ENCODE assay signal across 1 cellular context in the genomic region with DNA sequence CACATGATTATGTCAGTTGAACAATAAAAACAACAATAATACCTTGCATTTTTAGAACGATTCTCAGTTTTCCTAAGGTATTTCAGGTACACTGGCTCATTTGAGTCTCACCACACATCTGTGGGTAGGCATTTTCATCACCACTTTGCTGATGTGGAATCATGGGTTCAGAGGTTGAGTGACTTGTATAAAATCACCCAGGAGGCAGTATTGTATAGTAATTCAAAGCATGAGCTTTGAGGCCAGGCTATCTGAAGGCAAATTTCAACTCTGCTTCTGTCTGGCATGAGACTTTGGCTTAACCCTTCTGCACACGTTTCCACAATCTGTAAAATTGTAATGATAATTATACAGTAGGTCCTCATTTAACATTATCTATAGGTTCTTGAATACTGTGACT.
TF ChIP-seq lines count a peak whose summit lies in the region.

No MANE protein-coding gene starts in this region.

TF ChIP-seq in GM23338, 12 proteins besides CTCF, POLR2A, EP300 and RAD21 (continued from another document):
- TF ChIP-seq, protein P1, sequence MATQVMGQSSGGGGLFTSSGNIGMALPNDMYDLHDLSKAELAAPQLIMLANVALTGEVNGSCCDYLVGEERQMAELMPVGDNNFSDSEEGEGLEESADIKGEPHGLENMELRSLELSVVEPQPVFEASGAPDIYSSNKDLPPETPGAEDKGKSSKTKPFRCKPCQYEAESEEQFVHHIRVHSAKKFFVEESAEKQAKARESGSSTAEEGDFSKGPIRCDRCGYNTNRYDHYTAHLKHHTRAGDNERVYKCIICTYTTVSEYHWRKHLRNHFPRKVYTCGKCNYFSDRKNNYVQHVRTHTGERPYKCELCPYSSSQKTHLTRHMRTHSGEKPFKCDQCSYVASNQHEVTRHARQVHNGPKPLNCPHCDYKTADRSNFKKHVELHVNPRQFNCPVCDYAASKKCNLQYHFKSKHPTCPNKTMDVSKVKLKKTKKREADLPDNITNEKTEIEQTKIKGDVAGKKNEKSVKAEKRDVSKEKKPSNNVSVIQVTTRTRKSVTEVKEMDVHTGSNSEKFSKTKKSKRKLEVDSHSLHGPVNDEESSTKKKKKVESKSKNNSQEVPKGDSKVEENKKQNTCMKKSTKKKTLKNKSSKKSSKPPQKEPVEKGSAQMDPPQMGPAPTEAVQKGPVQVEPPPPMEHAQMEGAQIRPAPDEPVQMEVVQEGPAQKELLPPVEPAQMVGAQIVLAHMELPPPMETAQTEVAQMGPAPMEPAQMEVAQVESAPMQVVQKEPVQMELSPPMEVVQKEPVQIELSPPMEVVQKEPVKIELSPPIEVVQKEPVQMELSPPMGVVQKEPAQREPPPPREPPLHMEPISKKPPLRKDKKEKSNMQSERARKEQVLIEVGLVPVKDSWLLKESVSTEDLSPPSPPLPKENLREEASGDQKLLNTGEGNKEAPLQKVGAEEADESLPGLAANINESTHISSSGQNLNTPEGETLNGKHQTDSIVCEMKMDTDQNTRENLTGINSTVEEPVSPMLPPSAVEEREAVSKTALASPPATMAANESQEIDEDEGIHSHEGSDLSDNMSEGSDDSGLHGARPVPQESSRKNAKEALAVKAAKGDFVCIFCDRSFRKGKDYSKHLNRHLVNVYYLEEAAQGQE (IDR thresholded peaks at IDR 0.05; ENCODE audit: unreplicated experiment): no peak
- no peak for TF ChIP-seq CREB1 (CRISPR knock-in tag; IDR thresholded peaks at IDR 0.05; ENCODE audit: low read depth)
- TF ChIP-seq, protein P2, sequence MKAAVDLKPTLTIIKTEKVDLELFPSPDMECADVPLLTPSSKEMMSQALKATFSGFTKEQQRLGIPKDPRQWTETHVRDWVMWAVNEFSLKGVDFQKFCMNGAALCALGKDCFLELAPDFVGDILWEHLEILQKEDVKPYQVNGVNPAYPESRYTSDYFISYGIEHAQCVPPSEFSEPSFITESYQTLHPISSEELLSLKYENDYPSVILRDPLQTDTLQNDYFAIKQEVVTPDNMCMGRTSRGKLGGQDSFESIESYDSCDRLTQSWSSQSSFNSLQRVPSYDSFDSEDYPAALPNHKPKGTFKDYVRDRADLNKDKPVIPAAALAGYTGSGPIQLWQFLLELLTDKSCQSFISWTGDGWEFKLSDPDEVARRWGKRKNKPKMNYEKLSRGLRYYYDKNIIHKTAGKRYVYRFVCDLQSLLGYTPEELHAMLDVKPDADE (IDR thresholded peaks at IDR 0.05): no peak
- TF ChIP-seq ZNF331 (CRISPR knock-in tag; IDR thresholded peaks at IDR 0.05; ENCODE audit: low read depth): no peak
- TF ChIP-seq EZH2 (IDR thresholded peaks at IDR 0.05; ENCODE audit: low read depth, unreplicated experiment): no peak
